1 cellular context compared by ENCODE assay signal in the genomic region with DNA sequence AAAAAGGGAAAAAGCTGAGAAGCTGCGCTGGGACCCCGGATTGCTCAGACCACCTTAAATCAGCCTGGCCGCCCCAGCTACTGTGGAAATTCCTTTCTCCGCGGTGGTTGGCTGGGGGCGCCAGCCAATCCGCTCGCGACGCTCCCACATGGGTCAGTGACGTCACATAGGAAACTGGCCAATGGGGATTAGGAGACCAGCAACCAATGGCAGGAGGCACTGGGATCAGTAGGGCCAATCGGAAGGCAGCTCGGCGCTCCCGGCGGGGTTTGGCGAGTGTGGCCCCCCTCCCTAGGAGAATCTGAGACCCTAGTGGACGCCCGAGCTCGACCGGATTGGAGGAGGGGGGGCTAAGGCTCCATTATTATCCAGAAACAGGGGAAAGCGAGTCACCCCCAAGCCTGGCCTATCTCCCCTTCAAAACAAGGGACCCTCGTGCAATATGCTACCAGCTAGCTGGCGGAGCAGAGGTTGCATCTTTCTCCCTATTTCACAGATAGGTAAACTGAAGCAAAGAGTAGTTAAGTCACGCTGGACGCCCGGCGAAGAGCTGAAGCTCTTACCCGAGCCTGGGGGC.
TF ChIP-seq lines count a peak whose summit lies in the region.

No MANE protein-coding gene starts in this region.

TF ChIP-seq in GM23338, 12 proteins besides CTCF, POLR2A, EP300 and RAD21:
- TF ChIP-seq, protein P1, sequence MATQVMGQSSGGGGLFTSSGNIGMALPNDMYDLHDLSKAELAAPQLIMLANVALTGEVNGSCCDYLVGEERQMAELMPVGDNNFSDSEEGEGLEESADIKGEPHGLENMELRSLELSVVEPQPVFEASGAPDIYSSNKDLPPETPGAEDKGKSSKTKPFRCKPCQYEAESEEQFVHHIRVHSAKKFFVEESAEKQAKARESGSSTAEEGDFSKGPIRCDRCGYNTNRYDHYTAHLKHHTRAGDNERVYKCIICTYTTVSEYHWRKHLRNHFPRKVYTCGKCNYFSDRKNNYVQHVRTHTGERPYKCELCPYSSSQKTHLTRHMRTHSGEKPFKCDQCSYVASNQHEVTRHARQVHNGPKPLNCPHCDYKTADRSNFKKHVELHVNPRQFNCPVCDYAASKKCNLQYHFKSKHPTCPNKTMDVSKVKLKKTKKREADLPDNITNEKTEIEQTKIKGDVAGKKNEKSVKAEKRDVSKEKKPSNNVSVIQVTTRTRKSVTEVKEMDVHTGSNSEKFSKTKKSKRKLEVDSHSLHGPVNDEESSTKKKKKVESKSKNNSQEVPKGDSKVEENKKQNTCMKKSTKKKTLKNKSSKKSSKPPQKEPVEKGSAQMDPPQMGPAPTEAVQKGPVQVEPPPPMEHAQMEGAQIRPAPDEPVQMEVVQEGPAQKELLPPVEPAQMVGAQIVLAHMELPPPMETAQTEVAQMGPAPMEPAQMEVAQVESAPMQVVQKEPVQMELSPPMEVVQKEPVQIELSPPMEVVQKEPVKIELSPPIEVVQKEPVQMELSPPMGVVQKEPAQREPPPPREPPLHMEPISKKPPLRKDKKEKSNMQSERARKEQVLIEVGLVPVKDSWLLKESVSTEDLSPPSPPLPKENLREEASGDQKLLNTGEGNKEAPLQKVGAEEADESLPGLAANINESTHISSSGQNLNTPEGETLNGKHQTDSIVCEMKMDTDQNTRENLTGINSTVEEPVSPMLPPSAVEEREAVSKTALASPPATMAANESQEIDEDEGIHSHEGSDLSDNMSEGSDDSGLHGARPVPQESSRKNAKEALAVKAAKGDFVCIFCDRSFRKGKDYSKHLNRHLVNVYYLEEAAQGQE (IDR thresholded peaks at IDR 0.05; ENCODE audit: unreplicated experiment) = no peak
- TF ChIP-seq EZH2phosphoT487 (IDR thresholded peaks at IDR 0.05; ENCODE audit: unreplicated experiment) = no peak
- no peak for TF ChIP-seq JUNB (IDR thresholded peaks at IDR 0.05; ENCODE audit: unreplicated experiment)
- TF ChIP-seq POLR2AphosphoS5 (IDR thresholded peaks at IDR 0.05; ENCODE audit: low read depth) = peak; percentile 45
- TF ChIP-seq STAT1 (IDR thresholded peaks at IDR 0.05; ENCODE audit: unreplicated experiment) = no peak
- TF ChIP-seq CREB1 (CRISPR knock-in tag; IDR thresholded peaks at IDR 0.05; ENCODE audit: low read depth) = peak; percentile 98
TF ChIP-seq in GM23338: peak in this region for 2.
